12 cellular contexts compared by ENCODE assay signal in the genomic region with DNA sequence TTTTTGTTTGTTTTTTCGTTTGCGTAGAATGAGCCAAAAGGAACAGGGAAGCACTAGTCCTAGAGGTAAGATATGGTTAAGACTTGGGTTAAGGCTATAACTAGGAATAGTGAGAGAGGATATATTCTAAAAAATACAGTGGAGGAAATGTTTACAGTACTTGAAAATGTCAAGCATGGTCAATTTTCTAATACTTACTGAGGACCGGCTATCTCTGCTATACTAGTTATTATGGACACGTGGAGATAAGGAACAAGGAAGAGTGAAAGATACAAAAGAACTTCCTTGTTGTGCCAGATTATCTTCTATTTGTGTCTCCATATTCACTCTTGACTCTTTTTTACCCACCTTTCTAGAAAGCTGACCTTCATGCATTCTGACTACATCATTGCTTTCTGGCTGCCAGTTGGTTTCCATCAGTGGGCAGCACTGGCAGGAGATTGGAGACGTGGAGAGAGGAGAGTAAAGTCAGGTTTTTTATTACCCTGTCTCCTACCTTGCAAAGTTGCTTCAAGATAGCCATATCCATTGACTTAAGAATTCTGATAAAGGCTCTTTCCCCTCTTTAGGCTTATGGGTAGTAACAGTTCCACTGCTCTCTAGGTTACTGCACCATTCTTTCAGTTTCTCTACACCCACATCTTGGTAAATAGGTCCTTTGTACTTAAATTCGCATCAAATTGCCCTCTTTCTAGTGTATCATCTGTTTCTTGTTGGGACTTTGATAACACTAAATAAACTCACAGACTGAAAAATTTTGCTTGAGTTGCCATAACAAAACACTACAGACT. TPM values are rescaled to one million over a fixed set of nuclear protein-coding genes. Genes with fewer than 3 reads are reported as not detected.
DNase-seq lines count a peak whose midpoint lies in the region; ATAC-seq and TF ChIP-seq lines count a peak whose summit lies in the region.
"Had no signal": no experiment of that assay in that cellular context is flagged by ENCODE, and none has a peak within 500 bp of the region (broad histone marks: within the 10 kb centered on the region; RNA-seq: fewer than 3 reads in every experiment).

No MANE protein-coding gene starts in this region.

- no peaks in the 10 kb centered on the region for H3K9me2 ChIP-seq in Karpas-422 (replicated peaks; ENCODE audit: insufficient read depth, low read length)

- peaks cover 46% of the 10 kb centered on the region for H3K4me1 Mint-ChIP-seq in activated T-cell treated with anti-CD3 and anti-CD28 coated beads, Interleukin-2, amount 50 U/mL, for 24 hours (ENCODE audit: low read depth)
- H3K4me1 Mint-ChIP-seq in activated naive CD8-positive, alpha-beta T cell (ENCODE audit: low read depth): peaks cover 35% of the 10 kb centered on the region
- H3K4me1 Mint-ChIP-seq in stimulated activated effector memory CD8-positive, alpha-beta T cell treated with anti-CD3 and anti-CD28 coated beads, Interleukin-12 subunit alpha, Interleukin-12 subunit beta, amount 100 ng/mL, for 72 hours: peaks cover 21% of the 10 kb centered on the region

- no peak overlapping the region for H2AFZ ChIP-seq in Karpas-422 (ENCODE audit: low read length)

- no peak overlapping the region for H3K27ac ChIP-seq in Karpas-422 (ENCODE audit: low read length)

- peaks cover 6% of the 10 kb centered on the region for H3K79me2 ChIP-seq in Karpas-422 (ENCODE audit: low read length)

- no peaks in the 10 kb centered on the region for H3K9me3 Mint-ChIP-seq in activated T-cell treated with anti-CD3 and anti-CD28 coated beads, Interleukin-2, amount 50 U/mL, for 24 hours
- no peaks in the 10 kb centered on the region for H3K9me3 Mint-ChIP-seq in activated naive CD8-positive, alpha-beta T cell (ENCODE audit: low read depth)
- H3K9me3 Mint-ChIP-seq in stimulated activated effector memory CD8-positive, alpha-beta T cell treated with anti-CD3 and anti-CD28 coated beads, Interleukin-12 subunit alpha, Interleukin-12 subunit beta, amount 100 ng/mL, for 72 hours: no peaks in the 10 kb centered on the region

- no peak overlapping the region for H3K4me3 Mint-ChIP-seq in activated T-cell treated with anti-CD3 and anti-CD28 coated beads, Interleukin-2, amount 50 U/mL, for 24 hours
- peak overlapping the region; percentile 18 for H3K4me3 Mint-ChIP-seq in activated naive CD8-positive, alpha-beta T cell
- H3K4me3 Mint-ChIP-seq in stimulated activated effector memory CD8-positive, alpha-beta T cell treated with anti-CD3 and anti-CD28 coated beads, Interleukin-12 subunit alpha, Interleukin-12 subunit beta, amount 100 ng/mL, for 72 hours: no peak overlapping the region

- CTCF ChIA-PET in HEK293T (lab: Yijun Ruan, JAX): no interaction called here

- H3K4me3 ChIP-seq in Karpas-422 (ENCODE audit: low read length): no peak overlapping the region

- ATAC-seq in stimulated activated effector memory CD8-positive, alpha-beta T cell treated with anti-CD3 and anti-CD28 coated beads, Interleukin-12 subunit alpha, Interleukin-12 subunit beta, amount 100 ng/mL, for 72 hours: peak; percentile 55

- H3K4me2 ChIP-seq in Karpas-422 (ENCODE audit: low read depth, low read length, poor library complexity, severe bottlenecking): no peak overlapping the region

- H3K27me3 Mint-ChIP-seq in activated T-cell treated with anti-CD3 and anti-CD28 coated beads, Interleukin-2, amount 50 U/mL, for 24 hours: no peaks in the 10 kb centered on the region
- no peaks in the 10 kb centered on the region for H3K27me3 Mint-ChIP-seq in activated naive CD8-positive, alpha-beta T cell

- peak overlapping the region; percentile 39 for H3K27ac Mint-ChIP-seq in activated T-cell treated with anti-CD3 and anti-CD28 coated beads, Interleukin-2, amount 50 U/mL, for 24 hours
- H3K27ac Mint-ChIP-seq in activated naive CD8-positive, alpha-beta T cell: peak overlapping the region; percentile 62
- peak overlapping the region; percentile 30 for H3K27ac Mint-ChIP-seq in stimulated activated effector memory CD8-positive, alpha-beta T cell treated with anti-CD3 and anti-CD28 coated beads, Interleukin-12 subunit alpha, Interleukin-12 subunit beta, amount 100 ng/mL, for 72 hours

- DNase-seq in activated T-cell treated with anti-CD3 and anti-CD28 coated beads, Interleukin-2, amount 50 U/mL, for 24 hours: no peak
- no peak for DNase-seq in activated T-cell treated with anti-CD3 and anti-CD28 coated beads, Interleukin-2, amount 50 U/mL, for 1 hour
- peak; percentile 41 for DNase-seq in Karpas-422
- DNase-seq in stimulated activated effector memory CD8-positive, alpha-beta T cell treated with anti-CD3 and anti-CD28 coated beads, Interleukin-12 subunit alpha, Interleukin-12 subunit beta, amount 100 ng/mL, for 72 hours (ENCODE audit: low spot score in 2 of 2): no peak
- DNase-seq in iPS-NIHi11 (ENCODE audit: low spot score): no peak
- DNase-seq in HEK293T (ENCODE audit: extremely low spot score): no peak
- DNase-seq: AML-193, HCEC 1CT, NCI-H1436, NCI-H2029 treated with DMSO at 0.1 percent for 48 hours, NCI-H524 had no signal

- H3K27me3 ChIP-seq in Karpas-422 (ENCODE audit: low read length): no peaks in the 10 kb centered on the region

- H3K36me3 ChIP-seq in Karpas-422 (ENCODE audit: insufficient read depth, low read length): peaks cover 4% of the 10 kb centered on the region; the same call in 1 of the 2 replicates

- POLR2A ChIA-PET in HEK293T (lab: Yijun Ruan, JAX): no interaction called here

- H3K4me1 ChIP-seq in Karpas-422 (ENCODE audit: low read length): peaks cover 5% of the 10 kb centered on the region; the same call in 1 of the 2 replicates

- peaks cover 24% of the 10 kb centered on the region for H3K36me3 Mint-ChIP-seq in activated T-cell treated with anti-CD3 and anti-CD28 coated beads, Interleukin-2, amount 50 U/mL, for 24 hours (ENCODE audit: low read depth)
- H3K36me3 Mint-ChIP-seq in activated naive CD8-positive, alpha-beta T cell: peaks cover 5% of the 10 kb centered on the region
- no peaks in the 10 kb centered on the region for H3K36me3 Mint-ChIP-seq in stimulated activated effector memory CD8-positive, alpha-beta T cell treated with anti-CD3 and anti-CD28 coated beads, Interleukin-12 subunit alpha, Interleukin-12 subunit beta, amount 100 ng/mL, for 72 hours

- H4K20me1 ChIP-seq in Karpas-422 (ENCODE audit: insufficient read depth, low read depth, low read length): 0 out of 2 replicates have a peak, but pooled peaks cover 3% of the 10 kb centered on the region

- no peak overlapping the region for H3K9ac ChIP-seq in Karpas-422 (ENCODE audit: low read length)

- no peaks in the 10 kb centered on the region for H3K9me3 ChIP-seq in Karpas-422 (ENCODE audit: low read length)

TF ChIP-seq in HEK293T, 16 proteins besides CTCF, POLR2A, EP300 and RAD21:
- TF ChIP-seq ZNF384 (IDR thresholded peaks at IDR 0.05) (no peak), BHLHE40 (IDR thresholded peaks at IDR 0.05; ENCODE audit: borderline replicate concordance) (no peak), L3MBTL2 (conservative IDR thresholded peaks at IDR 0.05) (no peak), SP1 (IDR thresholded peaks at IDR 0.05) (no peak), ARNT (IDR thresholded peaks at IDR 0.05) (no peak), LEF1 (IDR thresholded peaks at IDR 0.05; ENCODE audit: borderline replicate concordance) (no peak), HDGF (IDR thresholded peaks at IDR 0.05; ENCODE audit: borderline replicate concordance) (no peak), FOXM1 (IDR thresholded peaks at IDR 0.05; ENCODE audit: borderline replicate concordance) (no peak), NFRKB (IDR thresholded peaks at IDR 0.05) (no peak), CTBP1 (IDR thresholded peaks at IDR 0.05; ENCODE audit: borderline replicate concordance) (no peak), SUZ12 (IDR thresholded peaks at IDR 0.05) (no peak), FOXA1 (IDR thresholded peaks at IDR 0.05) (no peak), FOXK2 (IDR thresholded peaks at IDR 0.05) (no peak), ELF4 (IDR thresholded peaks at IDR 0.05) (no peak), TARDBP (IDR thresholded peaks at IDR 0.05) (no peak)
- TF ChIP-seq, protein P1, sequence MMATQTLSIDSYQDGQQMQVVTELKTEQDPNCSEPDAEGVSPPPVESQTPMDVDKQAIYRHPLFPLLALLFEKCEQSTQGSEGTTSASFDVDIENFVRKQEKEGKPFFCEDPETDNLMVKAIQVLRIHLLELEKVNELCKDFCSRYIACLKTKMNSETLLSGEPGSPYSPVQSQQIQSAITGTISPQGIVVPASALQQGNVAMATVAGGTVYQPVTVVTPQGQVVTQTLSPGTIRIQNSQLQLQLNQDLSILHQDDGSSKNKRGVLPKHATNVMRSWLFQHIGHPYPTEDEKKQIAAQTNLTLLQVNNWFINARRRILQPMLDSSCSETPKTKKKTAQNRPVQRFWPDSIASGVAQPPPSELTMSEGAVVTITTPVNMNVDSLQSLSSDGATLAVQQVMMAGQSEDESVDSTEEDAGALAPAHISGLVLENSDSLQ (IDR thresholded peaks at IDR 0.05): no peak

RNA-seq across cellular contexts. Expression of a gene that starts 9.0 kb away (rescaled TPM):
- total RNA-seq in Karpas-422 (2014; rRNA removed; shearing (Covaris generic); ENCODE audit: low replicate concordance): 24.3 and 31.2 TPM in 2 replicates
